ENCODE assay signal across 39 cellular contexts in the genomic region with DNA sequence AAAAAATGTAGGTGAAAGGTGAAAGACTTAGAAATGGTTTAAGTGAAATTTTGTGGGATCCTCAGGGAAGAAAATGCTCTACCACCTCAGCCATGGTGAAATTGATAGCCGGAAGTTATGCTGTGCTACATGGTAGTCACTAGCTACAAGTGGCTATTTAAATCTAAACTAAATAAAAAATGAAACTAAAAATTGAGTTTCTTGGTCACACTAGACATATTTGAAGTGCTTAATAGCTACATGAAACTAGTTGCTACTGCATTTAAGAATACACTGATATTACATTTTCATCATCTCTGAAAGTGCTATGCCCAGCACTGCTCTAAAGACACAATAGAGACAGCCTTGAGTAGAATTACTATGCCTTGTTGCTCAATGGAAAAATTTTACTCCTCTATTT. TPM values are rescaled to one million over a fixed set of nuclear protein-coding genes. Genes with fewer than 3 reads are reported as not detected.
"Had no signal": no experiment of that assay in that cellular context is flagged by ENCODE, and none has a peak within 500 bp of the region (broad histone marks: within the 10 kb centered on the region; RNA-seq: fewer than 3 reads in every experiment).

No MANE protein-coding gene starts in this region.

- H3K27ac Mint-ChIP-seq: activated B cell treated with CpG ODN at 0.5 μM for 24 hours; activated CD4-positive, alpha-beta memory T cell treated with anti-CD3 and anti-CD28 coated beads for 36 hours; activated naive CD4-positive, alpha-beta T cell treated with anti-CD3 and anti-CD28 coated beads for 36 hours; activated naive CD4-positive, alpha-beta T cell treated with anti-CD3 and anti-CD28 coated beads, Interleukin-2, amount 50 U/mL, for 72 hours; activated naive CD8-positive, alpha-beta T cell treated with anti-CD3 and anti-CD28 coated beads, Interleukin-2, amount 50 U/mL, for 24 hours; activated T-helper 1 cell treated with anti-CD3 and anti-CD28 coated beads, Interleukin-12 subunit alpha, Interleukin-12 subunit beta, Interleukin-2, Interleukin-4 antibody, amounts not matched to agents 30 ng/mL and 10 ng/mL and 1 ng/mL, durations not matched to agents 14 hours and 24 hours and 36 hours; T-cell had no signal

- DNase-seq: activated B cell treated with CpG ODN at 0.5 μM for 24 hours; activated CD4-positive, alpha-beta memory T cell treated with anti-CD3 and anti-CD28 coated beads for 36 hours; activated CD4-positive, alpha-beta T cell treated with anti-CD3 and anti-CD28 coated beads for 4 hours; activated CD4-positive, alpha-beta T cell treated with anti-CD3 and anti-CD28 coated beads, Interleukin-2, amount 50 U/mL, for 1 hour; activated CD4-positive, CD25-positive, alpha-beta regulatory T cell treated with anti-CD3 and anti-CD28 coated beads, Interleukin-2, amount 50 U/mL, for 72 hours; activated CD8-positive, alpha-beta memory T cell treated with anti-CD3 and anti-CD28 coated beads, Interleukin-2, amount 50 U/mL, for 4 hours; activated gamma-delta T cell treated with Interleukin-2 at 50 U/mL for 16 hours; activated naive CD4-positive, alpha-beta T cell treated with anti-CD3 and anti-CD28 coated beads for 36 hours; activated naive CD8-positive, alpha-beta T cell treated with anti-CD3 and anti-CD28 coated beads, Interleukin-2, amount 50 U/mL, for 24 hours; activated T-cell treated with anti-CD3 and anti-CD28 coated beads for 4 hours; activated T-cell treated with anti-CD3 and anti-CD28 coated beads, Interleukin-2, amount 50 U/mL, for 4 hours; amniotic stem cell; aorta; brain microvascular endothelial cell; central memory CD4-positive, alpha-beta T cell; NCI-H1048; NCI-H1105 treated with DMSO at 0.1 percent for 48 hours; NCI-H1436; NCI-H1694; NCI-H1930; NCI-H2081 treated with DMSO at 0.1 percent for 48 hours; NCI-H226; NCI-H446 treated with DMSO at 0.1 percent for 48 hours; NCI-H524 treated with DMSO at 0.1 percent for 48 hours; NK-92 treated with Interleukin-12 subunit alpha and Interleukin-12 subunit beta, amount 100 ng/mL, for 24 hours; PC-9; SIG-M5; T-cell; T-helper 2 cell; T-helper 9 cell had no signal

- H3K4me3 ChIP-seq: PC-9 had no signal

- H3K36me3 Mint-ChIP-seq: activated CD4-positive, alpha-beta memory T cell treated with anti-CD3 and anti-CD28 coated beads for 36 hours; activated naive CD4-positive, alpha-beta T cell treated with anti-CD3 and anti-CD28 coated beads, Interleukin-2, amount 50 U/mL, for 72 hours; T-cell had no signal

- H3K4me1 Mint-ChIP-seq: activated B cell treated with CpG ODN at 0.5 μM for 24 hours; activated naive CD8-positive, alpha-beta T cell treated with anti-CD3 and anti-CD28 coated beads, Interleukin-2, amount 50 U/mL, for 24 hours; T-cell had no signal

- H3K4me3 Mint-ChIP-seq: activated B cell treated with CpG ODN at 0.5 μM for 24 hours; activated CD4-positive, alpha-beta memory T cell treated with anti-CD3 and anti-CD28 coated beads for 36 hours; activated naive CD4-positive, alpha-beta T cell treated with anti-CD3 and anti-CD28 coated beads for 36 hours; activated naive CD8-positive, alpha-beta T cell treated with anti-CD3 and anti-CD28 coated beads, Interleukin-2, amount 50 U/mL, for 24 hours; activated T-cell treated with anti-CD3 and anti-CD28 coated beads, Interleukin-2, amount 50 U/mL, for 4 hours; activated T-helper 1 cell treated with anti-CD3 and anti-CD28 coated beads, Interleukin-12 subunit alpha, Interleukin-12 subunit beta, Interleukin-2, Interleukin-4 antibody, amounts not matched to agents 30 ng/mL and 10 ng/mL and 1 ng/mL, durations not matched to agents 14 hours and 24 hours and 36 hours; T-cell had no signal

- H2AFZ ChIP-seq: PC-9 had no signal

- H3K27ac ChIP-seq: brain microvascular endothelial cell, PC-9, RWPE1, VCaP had no signal

- H3K9me3 Mint-ChIP-seq: activated B cell treated with CpG ODN at 0.5 μM for 24 hours; activated CD4-positive, alpha-beta memory T cell treated with anti-CD3 and anti-CD28 coated beads for 36 hours; activated naive CD4-positive, alpha-beta T cell treated with anti-CD3 and anti-CD28 coated beads for 36 hours; activated naive CD4-positive, alpha-beta T cell treated with anti-CD3 and anti-CD28 coated beads, Interleukin-2, amount 50 U/mL, for 72 hours; activated naive CD8-positive, alpha-beta T cell treated with anti-CD3 and anti-CD28 coated beads, Interleukin-2, amount 50 U/mL, for 24 hours; activated T-cell treated with anti-CD3 and anti-CD28 coated beads, Interleukin-2, amount 50 U/mL, for 4 hours; activated T-helper 1 cell treated with anti-CD3 and anti-CD28 coated beads, Interleukin-12 subunit alpha, Interleukin-12 subunit beta, Interleukin-2, Interleukin-4 antibody, amounts not matched to agents 30 ng/mL and 10 ng/mL and 1 ng/mL, durations not matched to agents 14 hours and 24 hours and 36 hours; T-cell had no signal

- ATAC-seq: activated naive CD4-positive, alpha-beta T cell treated with anti-CD3 and anti-CD28 coated beads, Interleukin-2, amount 50 U/mL, for 72 hours; activated naive CD8-positive, alpha-beta T cell treated with anti-CD3 and anti-CD28 coated beads, Interleukin-2, amount 50 U/mL, for 24 hours; activated T-cell treated with anti-CD3 and anti-CD28 coated beads, Interleukin-2, amount 50 U/mL, for 4 hours; Right ventricle myocardium inferior; SK-N-SH treated with all-trans-retinoic acid at 6 μM for 48 hours; T-cell had no signal

- H3K27me3 ChIP-seq: brain microvascular endothelial cell had no signal

- H3K27me3 Mint-ChIP-seq: activated B cell treated with CpG ODN at 0.5 μM for 24 hours; activated CD4-positive, alpha-beta memory T cell treated with anti-CD3 and anti-CD28 coated beads for 36 hours; activated naive CD8-positive, alpha-beta T cell treated with anti-CD3 and anti-CD28 coated beads, Interleukin-2, amount 50 U/mL, for 24 hours; T-cell had no signal

- H3K36me3 ChIP-seq: brain microvascular endothelial cell had no signal

- H3K4me2 ChIP-seq: PC-9 had no signal

RNA-seq across cellular contexts. Expression of gene SLCO1B3, which starts 10.3 kb away (rescaled TPM):
- total RNA-seq: activated B cell treated with CpG ODN at 0.5 μM for 24 hours; activated CD4-positive, alpha-beta memory T cell treated with anti-CD3 and anti-CD28 coated beads for 36 hours; activated naive CD4-positive, alpha-beta T cell treated with anti-CD3 and anti-CD28 coated beads for 36 hours; activated naive CD4-positive, alpha-beta T cell treated with anti-CD3 and anti-CD28 coated beads, Interleukin-2, amount 50 U/mL, for 72 hours; activated T-cell treated with anti-CD3 and anti-CD28 coated beads, Interleukin-2, amount 50 U/mL, for 4 hours; activated T-helper 1 cell treated with anti-CD3 and anti-CD28 coated beads, Interleukin-12 subunit alpha, Interleukin-12 subunit beta, Interleukin-2, Interleukin-4 antibody, amounts not matched to agents 30 ng/mL and 10 ng/mL and 1 ng/mL, durations not matched to agents 14 hours and 24 hours and 36 hours; cerebellum; MCF 10A; Right ventricle myocardium inferior; SK-MEL-5; T-cell had no signal
